ENCODE assay signal across 8 cellular contexts in genomic region chr10:91923371-91924211, GRCh38. TPM values are rescaled to one million over a fixed set of nuclear protein-coding genes. Genes with fewer than 3 reads are reported as not detected.
DNase-seq lines count a peak whose midpoint lies in the region; ATAC-seq and TF ChIP-seq lines count a peak whose summit lies in the region.

TSS of gene BTAF1 (plus strand) at chr10:91923770. CDS start at chr10:91924077, 307 bp downstream.

- H3K4me3 ChIP-seq in BJ (ENCODE audit: low read depth, low read length) (peak within 1 kb of the TSS; percentile 95), left lung (peak within 1 kb of the TSS; percentile 72 to 88)

- H3K27me3 ChIP-seq in BJ (ENCODE audit: control insufficient read depth, insufficient read depth, low read length) (no peaks in the 10 kb centered on the region), left lung (no peaks in the 10 kb centered on the region)

- POLR2A ChIA-PET in BJ (lab: Charles Lee), result interaction anchor here (0.7 to 1.0 kb wide), 2 partner anchors 15 to 410 kb away, joined by 4 read pairs; no protein-coding TSS in a partner anchor

- intact Hi-C loops in left lung (cut with DNase I), result no loop called here

- ATAC-seq in HG03442 (IDR thresholded peaks at IDR 0.05; ENCODE audit: unreplicated experiment) (peak; percentile 95), left lung (peak; percentile 98)

- H3K9me3 ChIP-seq in left lung, result peaks cover 0 to 4% of the 10 kb centered on the region in 2 donors

- H3K36me3 ChIP-seq in BJ (ENCODE audit: control insufficient read depth, insufficient read depth, low read length) (no peaks in the 10 kb centered on the region), left lung (no peaks in the 10 kb centered on the region)

- H3K4me1 ChIP-seq in left lung, result peaks cover 9 to 37% of the 10 kb centered on the region in 2 donors

- DNase-seq in BJ (ENCODE audit: low read depth) (peak; percentile 67), GM19238 (ENCODE audit: insufficient read length, low spot score) (peak; percentile 72), NCI-H69 (lab: John Stamatoyannopoulos, UW) (peak; percentile 92), dermis blood vessel endothelial cell (peak; percentile 97), left lung (peak; percentile 96 to 99)
- DNase-seq in activated CD4-positive, alpha-beta T cell treated with anti-CD3 and anti-CD28 coated beads, Interleukin-2, amount 50 U/mL, for 24 hours (ENCODE audit: low read depth in 1 of 2, low spot score in 1 of 2), result peak; percentile 83 to 88
- peak; percentile 93 for DNase-seq in stimulated activated CD4-positive, alpha-beta T cell treated with anti-CD3 and anti-CD28 coated beads, Interleukin-4, amount 100 ng/mL, for 1 hour

- H3K27ac ChIP-seq in left lung, result peak within 1 kb of the TSS; percentile 96 to 97

- CTCF ChIA-PET in BJ (lab: Yijun Ruan, JAX), result interaction anchor here (0.7 to 1.5 kb wide), 5 partner anchors 9 to 16 kb away, joined by 3 to 11 read pairs (median 4); no protein-coding TSS in a partner anchor

- TF ChIP-seq CTCF in BJ (IDR thresholded peaks at IDR 0.05; ENCODE audit: insufficient read depth, low read depth, low read length), result no peak
- no peak for TF ChIP-seq CTCF in left lung (IDR thresholded peaks at IDR 0.05)

RNA-seq across cellular contexts. Expression of gene BTAF1, which starts in this region (rescaled TPM):
- polyA plus RNA-seq in BJ (2011; rRNA removed), result 13.9 and 25.7 TPM in 2 replicates
- polyA minus RNA-seq in BJ (2011; rRNA and poly(A)+ RNA removed), result 19.1 TPM in 2 replicates
- total RNA-seq in dermis blood vessel endothelial cell (36.0 and 43.9 TPM in 2 replicates), left lung (10 to 100 TPM; 24.2 to 29.1 TPM)

Comparison
In these comparisons a context has a peak if more than half of its experiments do, and no peak if none do; other contexts are left out.
1. Peak in every context shown above with its lines: DNase-seq, ATAC-seq, H3K4me3 ChIP-seq and H3K27ac ChIP-seq.